Comparison of ENCODE assay signal across 2 cellular contexts in the genomic region with DNA sequence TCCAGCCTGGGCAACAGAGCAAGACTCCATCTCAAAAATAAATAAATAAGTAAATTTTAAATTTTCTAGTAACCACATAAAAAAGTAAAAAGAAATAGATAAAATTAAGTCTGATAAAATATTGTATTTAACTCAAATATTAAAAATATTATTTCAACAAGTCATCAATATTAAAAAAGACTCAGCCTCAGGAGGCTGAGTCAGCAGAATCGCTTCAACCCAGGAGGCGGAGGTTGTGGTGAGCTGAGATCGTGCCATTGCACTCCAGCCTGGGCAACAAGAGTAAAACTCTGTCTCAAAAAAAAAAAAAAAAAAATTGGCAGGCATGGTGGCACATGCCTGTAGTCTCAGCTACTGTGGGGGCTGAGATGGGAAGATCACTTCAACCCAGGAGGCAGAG.
TF ChIP-seq lines count a peak whose summit lies in the region.

No MANE protein-coding gene starts in this region.

TF ChIP-seq in A549, 52 proteins besides CTCF, POLR2A, EP300 and RAD21:
- peak; percentile 76 for TF ChIP-seq MAFK (IDR thresholded peaks at IDR 0.05; ENCODE audit: partially characterized antibody)
TF ChIP-seq in A549: peak in this region for 1; not testable (repeated sequence) for 51.

TF ChIP-seq in IMR-90, 13 proteins besides CTCF, POLR2A, EP300 and RAD21:
- TF ChIP-seq MAFK (IDR thresholded peaks at IDR 0.05; ENCODE audit: low read depth, low read length), result peak; percentile 82
TF ChIP-seq in IMR-90: peak in this region for 1; not testable (repeated sequence) for 12.
